Comparison of ENCODE assay signal across 34 cellular contexts in the genomic region with DNA sequence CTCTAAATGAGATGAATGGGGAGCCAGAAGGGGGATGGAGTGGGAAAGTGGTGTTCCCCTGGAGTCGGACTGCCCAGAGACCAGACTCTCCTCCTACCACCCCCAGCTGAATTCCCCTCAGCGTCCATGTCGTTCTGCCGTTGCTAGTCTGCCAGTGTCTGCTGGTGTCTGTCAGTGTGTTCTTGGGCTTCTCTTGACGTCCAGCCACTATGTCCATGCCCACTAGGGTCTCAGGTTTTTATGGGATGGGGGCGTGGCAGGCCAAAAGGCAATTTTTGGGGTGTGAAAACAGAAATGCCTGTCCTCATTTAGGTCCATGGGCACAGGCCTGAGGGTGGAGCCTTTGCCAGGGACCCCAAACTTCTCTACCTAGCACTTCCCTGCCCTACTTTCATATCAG.
"Had no signal": no experiment of that assay in that cellular context is flagged by ENCODE, and none has a peak within 500 bp of the region (broad histone marks: within the 10 kb centered on the region; RNA-seq: fewer than 3 reads in every experiment).

No MANE protein-coding gene starts in this region.

- H3K36me3 ChIP-seq: adrenal gland, ascending aorta, brain microvascular endothelial cell, breast epithelium, cardiac muscle cell had no signal

- FAIRE-seq: astrocyte had no signal

- ATAC-seq: activated naive CD4-positive, alpha-beta T cell treated with anti-CD3 and anti-CD28 coated beads, Interleukin-2, amount 50 U/mL, for 72 hours; activated naive CD8-positive, alpha-beta T cell treated with anti-CD3 and anti-CD28 coated beads, Interleukin-2, amount 50 U/mL, for 24 hours; activated T-cell treated with anti-CD3 and anti-CD28 coated beads, Interleukin-2, amount 50 U/mL, for 4 hours; activated T-cell treated with anti-CD3 and anti-CD28 coated beads, Interleukin-2, amount 50 U/mL, for 72 hours; activated T-helper 17 cell treated with anti-CD3 and anti-CD28 coated beads, Interleukin-2, amount 50 U/mL, for 72 hours; body of pancreas had no signal

- H3K9me3 ChIP-seq: adrenal gland, ascending aorta, body of pancreas had no signal

- H3K4me1 ChIP-seq: adrenal gland, ascending aorta, body of pancreas, breast epithelium had no signal

- H3K4me3 ChIP-seq: adrenal gland, ascending aorta, body of pancreas, breast epithelium, cardiac muscle cell had no signal

- H3K27ac ChIP-seq: adrenal gland, ascending aorta, body of pancreas, brain microvascular endothelial cell, breast epithelium, cardiac muscle cell had no signal

- DNase-seq: activated effector memory CD4-positive, alpha-beta T cell treated with anti-CD3 and anti-CD28 coated beads, Interleukin-2, amount 50 U/mL, for 16 hours; activated effector memory CD4-positive, alpha-beta T cell treated with Interleukin-2 at 50 U/mL for 16 hours; activated gamma-delta T cell; activated gamma-delta T cell treated with Interleukin-2 at 50 U/mL for 16 hours; activated naive CD4-positive, alpha-beta T cell; activated naive CD4-positive, alpha-beta T cell treated with anti-CD3 and anti-CD28 coated beads for 36 hours; activated naive CD4-positive, alpha-beta T cell treated with anti-CD3 and anti-CD28 coated beads, Interleukin-2, amount 10 ng/mL, durations not matched to agents 7 days and 5 days; activated naive CD4-positive, alpha-beta T cell treated with anti-CD3 and anti-CD28 coated beads, Interleukin-2, amount 50 U/mL, for 16 hours; activated naive CD4-positive, alpha-beta T cell treated with Interleukin-2 at 50 U/mL for 16 hours; activated naive CD8-positive, alpha-beta T cell treated with anti-CD3 and anti-CD28 coated beads for 36 hours; activated naive CD8-positive, alpha-beta T cell treated with anti-CD3 and anti-CD28 coated beads, Interleukin-2, amount 10 ng/mL, durations not matched to agents 7 days and 5 days; activated naive CD8-positive, alpha-beta T cell treated with anti-CD3 and anti-CD28 coated beads, Interleukin-2, amount 50 U/mL, for 24 hours; activated T-cell treated with anti-CD3 and anti-CD28 coated beads for 4 hours; activated T-cell treated with anti-CD3 and anti-CD28 coated beads, Interleukin-2, amount 50 U/mL, for 1 hour; activated T-cell treated with anti-CD3 and anti-CD28 coated beads, Interleukin-2, amount 50 U/mL, for 24 hours; activated T-cell treated with anti-CD3 and anti-CD28 coated beads, Interleukin-2, amount 50 U/mL, for 4 hours; activated T-cell treated with anti-CD3 and anti-CD28 coated beads, Interleukin-2, amount 50 U/mL, for 48 hours; activated T-cell treated with anti-CD3 and anti-CD28 coated beads, Interleukin-2, amount 50 U/mL, for 72 hours; adrenal gland; amniotic stem cell; amygdala; anterior cingulate cortex; aorta; body of pancreas; brain microvascular endothelial cell; caudate nucleus; central memory CD4-positive, alpha-beta T cell; cerebellar nuclear complex had no signal

- H3K27me3 ChIP-seq: adrenal gland, ascending aorta, body of pancreas, brain microvascular endothelial cell, breast epithelium, cardiac muscle cell had no signal
